17 cellular contexts compared by ENCODE assay signal in genomic region chr7:139828446-139828845, GRCh38. TPM values are rescaled to one million over a fixed set of nuclear protein-coding genes. Genes with fewer than 3 reads are reported as not detected.
DNase-seq lines count a peak whose midpoint lies in the region; ATAC-seq and TF ChIP-seq lines count a peak whose summit lies in the region.
"Had no signal": no experiment of that assay in that cellular context is flagged by ENCODE, and none has a peak within 500 bp of the region (broad histone marks: within the 10 kb centered on the region; RNA-seq: fewer than 3 reads in every experiment).

No MANE protein-coding gene starts in this region.

- peak overlapping the region; percentile 69 to 80 for H4K8ac ChIP-seq in IMR-90 (ENCODE audit: low read depth in 2 of 2, low read length in 2 of 2)

- peaks cover 0 to 14% of the 10 kb centered on the region in 2 experiments; a peak in 2 of 4 replicates for H3K79me1 ChIP-seq in IMR-90 (ENCODE audit: low read depth in 1 of 2, low read length in 2 of 2)

- H2BK20ac ChIP-seq in IMR-90 (ENCODE audit: low read depth, low read length): peak overlapping the region; percentile 96

- H3K36me3 Mint-ChIP-seq in chondrocyte (ENCODE audit: low read depth) (peaks cover 2% of the 10 kb centered on the region), nephron (ENCODE audit: low read depth) (peaks cover 22% of the 10 kb centered on the region)

- ATAC-seq in IMR-90 (ENCODE audit: low read depth) (no peak), GM19467 (IDR thresholded peaks at IDR 0.05; ENCODE audit: unreplicated experiment) (no peak), GM21515 (IDR thresholded peaks at IDR 0.05; ENCODE audit: unreplicated experiment) (no peak)
- ATAC-seq: foreskin keratinocyte had no signal

- H3K23ac ChIP-seq in IMR-90 (ENCODE audit: low read depth, low read length): peak overlapping the region; percentile 85

- dilution Hi-C loops in IMR-90 (cut with HindIII; ENCODE audit: low sequenced_read_pairs, unreplicated experiment): no loop called here

- DNase-seq in IMR-90 (no peak), chondrocyte (ENCODE audit: low spot score) (no peak), NCI-H1930 (lab: John Stamatoyannopoulos, UW) (no peak)
- DNase-seq in effector memory CD4-positive, alpha-beta T cell: no peak
- DNase-seq: foreskin keratinocyte; kidney; NCI-H1417 treated with DMSO at 0.1 percent for 48 hours; NCI-H2171; NCI-H748 treated with DMSO at 0.1 percent for 48 hours; SHP77; stimulated activated CD4-positive, alpha-beta T cell treated with anti-CD3 and anti-CD28 coated beads, Interleukin-12 subunit alpha, Interleukin-12 subunit beta, amount 100 ng/mL, for 4 hours; WERI-Rb-1 had no signal

- BruUV-seq in IMR-90 (replicated peaks; lab: Mats Ljungman, UMichigan): no TSS peak

- H4K91ac ChIP-seq in IMR-90 (ENCODE audit: insufficient read depth, low read depth, low read length): peak overlapping the region; percentile 91

- no CpG with 5 or more reads among the region's 2 CpGs for WGBS in IMR-90 (ENCODE audit: extremely low coverage in 2 of 2, insufficient read length in 1 of 2), 2 experiments

- no peak overlapping the region for H2AFZ ChIP-seq in IMR-90 (replicated peaks; ENCODE audit: low read length, poor library complexity)

- no peak overlapping the region for H2BK5ac ChIP-seq in IMR-90 (ENCODE audit: low read depth, low read length, poor library complexity, severe bottlenecking)

- peak overlapping the region; percentile 95 for H2BK120ac ChIP-seq in IMR-90 (ENCODE audit: low read depth, low read length)

- peak overlapping the region; percentile 81 for H4K5ac ChIP-seq in IMR-90 (ENCODE audit: low read depth, low read length)

- 0 out of 2 replicates have a peak overlapping the region, but pooled peaks have one; percentile 28 for H3K56ac ChIP-seq in IMR-90 (ENCODE audit: extremely low read depth, insufficient read depth, low read length)

- H3K36me3 ChIP-seq in BLaER1 (no peaks in the 10 kb centered on the region), IMR-90 (ENCODE audit: control insufficient read depth, insufficient read depth, low read length) (no peaks in the 10 kb centered on the region)
- H3K36me3 ChIP-seq in effector memory CD4-positive, alpha-beta T cell (ENCODE audit: control insufficient read depth, insufficient read depth, low read length): no peaks in the 10 kb centered on the region
- H3K36me3 ChIP-seq: WERI-Rb-1 had no signal

- H3K27me3 Mint-ChIP-seq in chondrocyte (ENCODE audit: low read depth) (no peaks in the 10 kb centered on the region), nephron (ENCODE audit: low read depth) (peaks cover 3% of the 10 kb centered on the region)

- TF ChIP-seq RAD21 in IMR-90 (IDR thresholded peaks at IDR 0.05; ENCODE audit: low read length): no peak

- H2BK15ac ChIP-seq in IMR-90 (ENCODE audit: low read depth, low read length): peak overlapping the region; percentile 91; the same call in 2 of the 3 replicates

- no peak overlapping the region for H3K4me3 Mint-ChIP-seq in chondrocyte (ENCODE audit: unreplicated experiment)
- H3K4me3 Mint-ChIP-seq in nephron: no peak overlapping the region

- H3K9me3 Mint-ChIP-seq in chondrocyte (ENCODE audit: low read depth): peaks cover 8% of the 10 kb centered on the region
- peaks cover 15% of the 10 kb centered on the region for H3K9me3 Mint-ChIP-seq in nephron

- no peak for TF ChIP-seq POLR2A in IMR-90 (IDR thresholded peaks at IDR 0.05; ENCODE audit: low read depth, low read length)

- H2AK9ac ChIP-seq in IMR-90 (replicated peaks; ENCODE audit: low read depth, low read length, poor library complexity): peak overlapping the region; percentile 8

- H3K4me1 ChIP-seq in BLaER1 (peaks cover 14% of the 10 kb centered on the region), IMR-90 (ENCODE audit: control insufficient read depth, insufficient read depth, low read length) (peaks cover 37% of the 10 kb centered on the region)
- peaks cover 6% of the 10 kb centered on the region for H3K4me1 ChIP-seq in effector memory CD4-positive, alpha-beta T cell (ENCODE audit: control insufficient read depth, insufficient read depth, low read length, poor library complexity, severe bottlenecking)
- H3K4me1 ChIP-seq: foreskin keratinocyte, testis had no signal

- H3K4me2 ChIP-seq in BLaER1 (peak overlapping the region; percentile 71; the same call in 1 of the 2 replicates), IMR-90 (ENCODE audit: low read depth, low read length) (no peak overlapping the region)

- H3K4me3 ChIP-seq in BLaER1 (no peak overlapping the region), IMR-90 (ENCODE audit: insufficient read depth, low read depth, low read length) (no peak overlapping the region)
- no peak overlapping the region for H3K4me3 ChIP-seq in effector memory CD4-positive, alpha-beta T cell (ENCODE audit: insufficient read depth, low read depth, low read length, poor library complexity, severe bottlenecking)
- H3K4me3 ChIP-seq: testis had no signal

- CTCF ChIA-PET in IMR-90 (lab: Yijun Ruan, JAX): no interaction called here

- peak overlapping the region; percentile 87 for H3K4ac ChIP-seq in IMR-90 (ENCODE audit: low read depth, low read length)

- H3K18ac ChIP-seq in IMR-90 (ENCODE audit: low read depth, low read length): peak overlapping the region; percentile 84

- H4K20me1 ChIP-seq in BLaER1 (no peaks in the 10 kb centered on the region), IMR-90 (ENCODE audit: insufficient read depth, low read length) (no peaks in the 10 kb centered on the region)

- peaks cover 45% of the 10 kb centered on the region for H3K4me1 Mint-ChIP-seq in chondrocyte (ENCODE audit: low read depth)
- peaks cover 26% of the 10 kb centered on the region for H3K4me1 Mint-ChIP-seq in nephron

- no peak overlapping the region for H3K27ac ChIP-seq in BLaER1
- peak overlapping the region; percentile 60 for H3K27ac ChIP-seq in IMR-90 (ENCODE audit: insufficient read depth, low read length)
- H3K27ac ChIP-seq in effector memory CD4-positive, alpha-beta T cell (ENCODE audit: insufficient read depth, low read length, poor library complexity, severe bottlenecking): no peak overlapping the region
- H3K27ac ChIP-seq: foreskin keratinocyte, testis had no signal

- H3K27ac Mint-ChIP-seq in chondrocyte (ENCODE audit: unreplicated experiment) (peak overlapping the region; percentile 87), nephron (peak overlapping the region; percentile 97 to 98 (median 98))

- intact Hi-C loops in IMR-90 (cut with micrococcal nuclease): loop anchor here (5.0 kb wide), 1 partner anchor 169 kb away; no protein-coding TSS in a partner anchor

- in situ Hi-C loops in IMR-90 (cut with MboI; ENCODE audit: low sequenced_read_pairs): no loop called here

- H3K9ac ChIP-seq in BLaER1 (no peak overlapping the region), IMR-90 (ENCODE audit: low read depth, low read length) (no peak overlapping the region; the same call in 1 of the 2 replicates)

- peak overlapping the region; percentile 91 for H2AK5ac ChIP-seq in IMR-90 (ENCODE audit: low read depth, low read length)

- no peak for TF ChIP-seq CTCF in IMR-90 (conservative IDR thresholded peaks at IDR 0.05; ENCODE audit: low read depth, low read length)
- no peak for TF ChIP-seq CTCF in chondrocyte (IDR thresholded peaks at IDR 0.05)
- TF ChIP-seq CTCF in nephron (IDR thresholded peaks at IDR 0.05; ENCODE audit: unreplicated experiment in 3 of 3): no peak

- H3K9me1 ChIP-seq in IMR-90 (ENCODE audit: insufficient read depth, low read length): peaks cover 14% of the 10 kb centered on the region

- POLR2A ChIA-PET in IMR-90 (lab: Charles Lee; ENCODE audit: unreplicated experiment): interaction anchor here (0.6 kb wide), 1 partner anchor 49 kb away, joined by 3 read pairs; no protein-coding TSS in a partner anchor

- H3K9me3 ChIP-seq in BLaER1 (peaks cover 5% of the 10 kb centered on the region), IMR-90 (ENCODE audit: control insufficient read depth, insufficient read depth, low read length) (no peaks in the 10 kb centered on the region)
- no peaks in the 10 kb centered on the region for H3K9me3 ChIP-seq in effector memory CD4-positive, alpha-beta T cell (ENCODE audit: control insufficient read depth, low read length)
- H3K9me3 ChIP-seq: testis had no signal

- H3K27me3 ChIP-seq in BLaER1 (no peaks in the 10 kb centered on the region), IMR-90 (ENCODE audit: control insufficient read depth, insufficient read depth, low read length) (no peaks in the 10 kb centered on the region)
- H3K27me3 ChIP-seq in effector memory CD4-positive, alpha-beta T cell (replicated peaks; ENCODE audit: control insufficient read depth, insufficient read depth, low read length, poor library complexity, severe bottlenecking): no peaks in the 10 kb centered on the region
- H3K27me3 ChIP-seq: testis had no signal

- peak overlapping the region; percentile 91 for H3K14ac ChIP-seq in IMR-90 (replicated peaks; ENCODE audit: low read depth, low read length)

TF ChIP-seq in IMR-90, 13 proteins besides CTCF, POLR2A, EP300 and RAD21 (continues in another document):
- TF ChIP-seq CEBPB (IDR thresholded peaks at IDR 0.05; ENCODE audit: low read depth, low read length) (no peak), RCOR1 (IDR thresholded peaks at IDR 0.05; ENCODE audit: insufficient replicate concordance, low read length) (no peak), NFE2L2 (IDR thresholded peaks at IDR 0.05; ENCODE audit: low read depth, low read length) (no peak), MAZ (IDR thresholded peaks at IDR 0.05; ENCODE audit: borderline replicate concordance, low read depth, low read length) (no peak), SMC3 (IDR thresholded peaks at IDR 0.05; ENCODE audit: low read depth, low read length) (no peak), MXI1 (IDR thresholded peaks at IDR 0.05; ENCODE audit: borderline replicate concordance, low read depth, low read length) (no peak), FOS (IDR thresholded peaks at IDR 0.05; ENCODE audit: low read depth, low read length) (no peak)

RNA-seq across cellular contexts. Expression of gene TBXAS1, which starts 0.6 kb away (rescaled TPM):
- total RNA-seq in IMR-90 (2012; rRNA removed): 5.3 and 5.9 TPM in 2 replicates
- polyA plus RNA-seq in IMR-90 (2012; rRNA removed): 10.0 and 10.8 TPM in 2 replicates
- 9.9 and 18.5 TPM in 2 replicates for polyA plus RNA-seq in IMR-90 (2012; cell fraction: cytosol; rRNA removed)
- 5.7 and 23.0 TPM in 2 replicates for polyA plus RNA-seq in IMR-90 (2012; cell fraction: nucleus; rRNA removed; ENCODE audit: low replicate concordance)
- 2.4 to 4.7 TPM (median 2.5 TPM) in 3 replicates for total RNA-seq in chondrocyte

RNA-seq across cellular contexts. Expression of gene HIPK2, which starts 50.6 kb away (rescaled TPM):
- 21.7 and 22.0 TPM in 2 replicates for total RNA-seq in IMR-90 (2012; rRNA removed)
- 27.1 and 31.7 TPM in 2 replicates for polyA plus RNA-seq in IMR-90 (2012; rRNA removed)
- polyA plus RNA-seq in IMR-90 (2012; cell fraction: cytosol; rRNA removed): 9.3 and 22.5 TPM in 2 replicates
- polyA plus RNA-seq in IMR-90 (2012; cell fraction: nucleus; rRNA removed; ENCODE audit: low replicate concordance): 36.1 and 45.4 TPM in 2 replicates
- total RNA-seq in chondrocyte: 71.2 to 75.6 TPM (median 72.3 TPM) in 3 replicates
